12 cellular contexts compared by ENCODE assay signal in the genomic region with DNA sequence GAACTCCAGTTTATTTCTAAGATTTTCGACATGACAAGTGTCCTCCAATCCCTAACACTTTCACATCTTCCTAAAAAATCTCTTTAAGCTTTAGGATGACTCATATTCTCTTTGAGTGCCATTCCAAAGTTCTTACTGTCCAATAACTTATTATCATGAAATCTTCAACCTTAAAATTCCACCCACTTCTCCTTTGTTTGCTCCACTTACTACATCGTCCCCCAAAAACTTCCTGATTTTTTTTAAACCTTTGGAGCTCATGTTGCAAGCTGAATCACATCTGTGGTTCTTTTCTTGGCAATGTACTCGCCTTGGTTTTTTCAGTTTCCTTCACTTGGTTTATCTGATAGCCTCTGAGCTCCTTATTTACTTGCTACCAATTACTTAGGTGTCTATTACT. TPM values are rescaled to one million over a fixed set of nuclear protein-coding genes. Genes with fewer than 3 reads are reported as not detected.
A peak's percentile ranks its signal among the peaks of the same experiment; 100 is the strongest.
DNase-seq lines count a peak whose midpoint lies in the region; ATAC-seq and TF ChIP-seq lines count a peak whose summit lies in the region.
"Had no signal": no experiment of that assay in that cellular context is flagged by ENCODE, and none has a peak within 500 bp of the region (broad histone marks: within the 10 kb centered on the region; RNA-seq: fewer than 3 reads in every experiment).

No MANE protein-coding gene starts in this region.

- H3K4me1 ChIP-seq in hepatocyte (ENCODE audit: insufficient read depth): no peaks in the 10 kb centered on the region

- H3K27ac ChIP-seq in hepatocyte: no peak overlapping the region
- H3K27ac ChIP-seq: SJCRH30 had no signal

- H4K20me1 ChIP-seq in hepatocyte (ENCODE audit: insufficient read depth, poor library complexity, severe bottlenecking): no peaks in the 10 kb centered on the region

- H3K27me3 ChIP-seq in hepatocyte: no peaks in the 10 kb centered on the region
- H3K27me3 ChIP-seq: SJCRH30 had no signal

- 48% methylated on average over 3 of the region's 3 CpGs for WGBS in hepatocyte (ENCODE audit: low lambda C conversion rate, missing lambda C conversion rate)

- no peaks in the 10 kb centered on the region for H3K36me3 ChIP-seq in hepatocyte (replicated peaks; ENCODE audit: insufficient read depth, low read depth)
- H3K36me3 ChIP-seq: SJCRH30 had no signal

- H3K4me3 ChIP-seq in hepatocyte: no peak overlapping the region
- H3K4me3 ChIP-seq: SJCRH30 had no signal

- ATAC-seq in GM18873 (IDR thresholded peaks at IDR 0.05; ENCODE audit: low FRiP score, unreplicated experiment): no peak
- no peak for ATAC-seq in sciatic nerve

- no peak overlapping the region for H2AFZ ChIP-seq in hepatocyte

- TF ChIP-seq CTCF in hepatocyte (IDR thresholded peaks at IDR 0.05; ENCODE audit: poor library complexity): no peak

- no peaks in the 10 kb centered on the region for H3K79me2 ChIP-seq in hepatocyte

- H3K4me2 ChIP-seq in hepatocyte: no peak overlapping the region

- intact Hi-C loops in sciatic nerve (cut with DNase I): no loop called here

- H3K9me2 ChIP-seq in hepatocyte (replicated peaks; ENCODE audit: insufficient read depth): no peaks in the 10 kb centered on the region

- no peaks in the 10 kb centered on the region for H3K9me3 ChIP-seq in hepatocyte (ENCODE audit: low read depth)
- H3K9me3 ChIP-seq: SJCRH30 had no signal

- DNase-seq in Daoy (ENCODE audit: low read depth): peak; percentile 65
- DNase-seq in NCI-H226: peak; percentile 66
- DNase-seq in dedifferentiated amniotic fluid mesenchymal stem cell (ENCODE audit: extremely low spot score): peak; percentile 73
- DNase-seq in non-pigmented ciliary epithelial cell (ENCODE audit: low read depth): peak; percentile 84
- no peak for DNase-seq in sciatic nerve (ENCODE audit: low spot score)
- DNase-seq in hepatocyte (ENCODE audit: low spot score): no peak
- no peak for DNase-seq in NCI-H345 treated with DMSO at 0.1 percent for 48 hours (lab: John Stamatoyannopoulos, UW; ENCODE audit: unreplicated experiment)
- DNase-seq: activated T-cell treated with anti-CD3 and anti-CD28 coated beads for 4 hours, aorta, NCI-H526 treated with DMSO at 0.1 percent for 48 hours, SJCRH30 had no signal

RNA-seq across cellular contexts. Expression of a gene that starts 39.2 kb away (rescaled TPM):
- total RNA-seq in Daoy (2014; rRNA removed; shearing (Covaris generic)): 4.5 and 5.2 TPM in 2 replicates
- total RNA-seq in sciatic nerve (83.5 TPM), hepatocyte (11.0 and 12.8 TPM in 2 replicates)
- polyA plus RNA-seq in hepatocyte: 7.0 and 9.2 TPM in 2 replicates

Comparison
In these comparisons a context has a peak if more than half of its experiments do, and no peak if none do; other contexts are left out.
1. DNase-seq: peak in Daoy (single experiment), NCI-H226 (single experiment), dedifferentiated amniotic fluid mesenchymal stem cell (single experiment) and non-pigmented ciliary epithelial cell (single experiment); none in sciatic nerve (single experiment), hepatocyte (single experiment) and NCI-H345 treated with DMSO at 0.1 percent for 48 hours (single experiment).